Comparison of ENCODE assay signal across 1 cellular context in genomic region chr11:35945137-35945518, GRCh38.
TF ChIP-seq lines count a peak whose summit lies in the region.

No MANE protein-coding gene starts in this region.

TF ChIP-seq in SK-N-SH, 30 proteins besides CTCF, POLR2A, EP300 and RAD21 (continued from another document):
- TF ChIP-seq USF2 (IDR thresholded peaks at IDR 0.05; ENCODE audit: borderline replicate concordance, low read depth, low read length) (no peak), ELF1 (IDR thresholded peaks at IDR 0.05) (no peak), SIN3A (IDR thresholded peaks at IDR 0.05; ENCODE audit: borderline replicate concordance, low read depth, low read length) (no peak), FOSL2 (IDR thresholded peaks at IDR 0.05; ENCODE audit: borderline replicate concordance, low read depth) (no peak), FOXJ3 (CRISPR knock-in tag; IDR thresholded peaks at IDR 0.05) (no peak), YY1 (IDR thresholded peaks at IDR 0.05; ENCODE audit: low read depth) (no peak), SMC3 (IDR thresholded peaks at IDR 0.05; ENCODE audit: low read depth, low read length) (no peak), FOXM1 (IDR thresholded peaks at IDR 0.05; ENCODE audit: low read depth) (no peak)
